ENCODE assay signal across 1 cellular context in genomic region chr22:49773531-49773930, GRCh38.
TF ChIP-seq lines count a peak whose summit lies in the region.

No MANE protein-coding gene starts in this region.

TF ChIP-seq in HCT116, 20 proteins besides CTCF, POLR2A, EP300 and RAD21 (continued from another document):
- TF ChIP-seq EZH2phosphoT487 (IDR thresholded peaks at IDR 0.05; ENCODE audit: borderline replicate concordance) (no peak), ELF1 (IDR thresholded peaks at IDR 0.05; ENCODE audit: borderline replicate concordance, low read depth) (no peak), MAX (IDR thresholded peaks at IDR 0.05) (no peak), CEBPB (IDR thresholded peaks at IDR 0.05; ENCODE audit: low read depth) (no peak), CBX3 (IDR thresholded peaks at IDR 0.05; ENCODE audit: low read depth) (no peak), EGR1 (IDR thresholded peaks at IDR 0.05; ENCODE audit: low read depth) (no peak)
